In genomic region chr19:1865172-1866010, GRCh38 we compare ENCODE assay signal across 8 cellular contexts. TPM values are rescaled to one million over a fixed set of nuclear protein-coding genes. Genes with fewer than 3 reads are reported as not detected.
DNase-seq lines count a peak whose midpoint lies in the region; ATAC-seq and TF ChIP-seq lines count a peak whose summit lies in the region.

No MANE protein-coding gene starts in this region.

- CTCF ChIA-PET in Caco-2 (lab: Charles Lee) = interaction anchor here (0.9 to 1.3 kb wide), 8 partner anchors 10 to 63 kb away, joined by 3 to 8 read pairs (median 4); partner anchors contain the start of gene ABHD17A
- CTCF ChIA-PET in PC-3 (lab: Charles Lee) = interaction anchor here (1.1 kb wide), 1 partner anchor 10 kb away, joined by 5 read pairs; no protein-coding TSS in a partner anchor

- H4K8ac ChIP-seq in trophoblast cell (ENCODE audit: low read depth, low read length) = peak overlapping the region; percentile 40

- H3K9me3 Mint-ChIP-seq in Caco-2 (ENCODE audit: unreplicated experiment) = no peaks in the 10 kb centered on the region
- no peaks in the 10 kb centered on the region for H3K9me3 Mint-ChIP-seq in endothelial cell (ENCODE audit: unreplicated experiment)

- DNase-seq in Caco-2 (no peak), PC-3 (no peak), endothelial cell (ENCODE audit: low spot score) (no peak), trophoblast cell (no peak), middle frontal gyrus (ENCODE audit: extremely low spot score, low spot score) (no peak)
- no peak for DNase-seq in stimulated activated CD4-positive, alpha-beta T cell treated with anti-CD3 and anti-CD28 coated beads, Interleukin-12 subunit alpha, Interleukin-12 subunit beta, amount 100 ng/mL, for 4 hours

- H3K27me3 ChIP-seq in Caco-2 (replicated peaks; ENCODE audit: control insufficient read depth, insufficient read depth, low read length) (no peaks in the 10 kb centered on the region), PC-3 (ENCODE audit: low read length) (no peaks in the 10 kb centered on the region), trophoblast cell (ENCODE audit: insufficient read depth, low read length) (peaks cover 10% of the 10 kb centered on the region)

- H3K27ac Mint-ChIP-seq in Caco-2 (ENCODE audit: unreplicated experiment) (no peak overlapping the region), endothelial cell (ENCODE audit: unreplicated experiment) (no peak overlapping the region)

- H3K79me1 ChIP-seq in trophoblast cell (ENCODE audit: low read length) = peaks cover 12% of the 10 kb centered on the region

- no CpG with 5 or more reads among the region's 17 CpGs for WGBS in trophoblast cell (ENCODE audit: extremely low coverage, insufficient coverage, insufficient read length)

- H3K36me3 Mint-ChIP-seq in Caco-2 (ENCODE audit: insufficient read depth, unreplicated experiment) (peaks cover 20% of the 10 kb centered on the region), endothelial cell (ENCODE audit: low read depth, unreplicated experiment) (peaks cover 4% of the 10 kb centered on the region)

- ATAC-seq in PC-3 (no peak), HG03159 (IDR thresholded peaks at IDR 0.05; ENCODE audit: unreplicated experiment) (no peak), GM21447 (IDR thresholded peaks at IDR 0.05; ENCODE audit: unreplicated experiment) (no peak)

- H4K20me1 ChIP-seq in PC-3 (ENCODE audit: low read length) = peaks cover 21% of the 10 kb centered on the region

- H3K9me2 ChIP-seq in PC-3 (replicated peaks; ENCODE audit: low read length) = no peaks in the 10 kb centered on the region

- H3K4me1 Mint-ChIP-seq in Caco-2 (ENCODE audit: low read depth, unreplicated experiment) = peaks cover 5% of the 10 kb centered on the region
- peaks cover 11% of the 10 kb centered on the region for H3K4me1 Mint-ChIP-seq in endothelial cell (ENCODE audit: unreplicated experiment)

- peak overlapping the region; percentile 72 for H4K91ac ChIP-seq in trophoblast cell (ENCODE audit: low read depth, low read length)

- H3K4me3 ChIP-seq in Caco-2 (ENCODE audit: low read depth, low read length) (peak overlapping the region; percentile 64), PC-3 (ENCODE audit: low read length) (peak overlapping the region; percentile 75; the same call in 1 of the 2 replicates), trophoblast cell (ENCODE audit: low read depth, low read length) (no peak overlapping the region)

- H3K4me2 ChIP-seq in PC-3 (ENCODE audit: low read length) (peak overlapping the region; percentile 95), trophoblast cell (ENCODE audit: low read length) (peak overlapping the region; percentile 74)

- no peak overlapping the region for H2BK120ac ChIP-seq in trophoblast cell (ENCODE audit: insufficient read depth, low read length, poor library complexity)

- intact Hi-C loops in Caco-2 (cut with micrococcal nuclease; ENCODE audit: unreplicated experiment) = no loop called here
- intact Hi-C loops in PC-3 (cut with micrococcal nuclease) = no loop called here

- peak overlapping the region; percentile 63 for H3K14ac ChIP-seq in trophoblast cell (ENCODE audit: low read length)

- peaks cover 23% of the 10 kb centered on the region for H3K79me2 ChIP-seq in PC-3 (ENCODE audit: low read length)
- peaks cover 6% of the 10 kb centered on the region for H3K79me2 ChIP-seq in trophoblast cell (ENCODE audit: control insufficient read depth, insufficient read depth, low read length, poor library complexity)

- H3K27ac ChIP-seq in PC-3 (ENCODE audit: low read length) (no peak overlapping the region), trophoblast cell (ENCODE audit: low read depth, low read length) (no peak overlapping the region)

- H3K9me3 ChIP-seq in Caco-2 (no peaks in the 10 kb centered on the region), PC-3 (ENCODE audit: low read length) (no peaks in the 10 kb centered on the region), trophoblast cell (ENCODE audit: insufficient read depth, low read depth, low read length) (peaks cover 2% of the 10 kb centered on the region)

- H3F3A ChIP-seq in PC-3 (ENCODE audit: low read length, unreplicated experiment) = no peaks in the 10 kb centered on the region

- H3K4me3 Mint-ChIP-seq in Caco-2 (ENCODE audit: unreplicated experiment) = peak overlapping the region; percentile 67
- peak overlapping the region; percentile 62 for H3K4me3 Mint-ChIP-seq in endothelial cell (ENCODE audit: unreplicated experiment)

- H3K9ac ChIP-seq in PC-3 (ENCODE audit: low read length) = peak overlapping the region; percentile 97
- H3K9ac ChIP-seq in trophoblast cell (ENCODE audit: low read length) = no peak overlapping the region

- H2AFZ ChIP-seq in PC-3 (ENCODE audit: low read length) (no peak overlapping the region), trophoblast cell (ENCODE audit: insufficient read depth, low read length, poor library complexity) (peak overlapping the region; percentile 18)

- POLR2A ChIA-PET in Caco-2 (lab: Charles Lee) (interaction anchor here (0.6 to 1.5 kb wide), 5 partner anchors 10 to 26 kb away, joined by 3 to 12 read pairs (median 10); partner anchors contain the start of gene ABHD17A), PC-3 (lab: Charles Lee; ENCODE audit: unreplicated experiment) (interaction anchor here (0.5 kb wide), 1 partner anchor 552 kb away, joined by 6 read pairs; no protein-coding TSS in a partner anchor)

- H3K4ac ChIP-seq in trophoblast cell (ENCODE audit: low read depth, low read length) = peak overlapping the region; percentile 38

- H2BK5ac ChIP-seq in trophoblast cell (ENCODE audit: low read depth, low read length, poor library complexity) = no peak overlapping the region

- H3K36me3 ChIP-seq in Caco-2 (ENCODE audit: control insufficient read depth, insufficient read depth, low read length) (no peaks in the 10 kb centered on the region; the same call in 1 of the 2 replicates), PC-3 (ENCODE audit: low read depth, low read length) (no peaks in the 10 kb centered on the region), trophoblast cell (ENCODE audit: control insufficient read depth in 1 of 2, insufficient read depth in 2 of 2, low read length in 2 of 2) (peaks cover 2 to 3% of the 10 kb centered on the region in 2 experiments)

- TF ChIP-seq CTCF in Caco-2 (IDR thresholded peaks at IDR 0.05; ENCODE audit: insufficient read depth in 1 of 2, low read depth in 1 of 2, low read length in 1 of 2, severe bottlenecking in 1 of 2, unreplicated experiment in 1 of 2) (no peak), PC-3 (conservative IDR thresholded peaks at IDR 0.05; ENCODE audit: low read depth, low read length) (no peak), endothelial cell (IDR thresholded peaks at IDR 0.05; ENCODE audit: unreplicated experiment) (no peak)

- H3K4me1 ChIP-seq in Caco-2 (peaks cover 19% of the 10 kb centered on the region), PC-3 (ENCODE audit: insufficient read depth, low read length) (peaks cover 6% of the 10 kb centered on the region; the same call in 1 of the 2 replicates), trophoblast cell (ENCODE audit: control insufficient read depth in 1 of 2, insufficient read depth in 2 of 2, low read length in 2 of 2) (peaks cover 14 to 19% of the 10 kb centered on the region in 2 experiments)

- H3K18ac ChIP-seq in trophoblast cell (ENCODE audit: low read length) = peak overlapping the region; percentile 71

- H3K27me3 Mint-ChIP-seq in Caco-2 (ENCODE audit: insufficient read depth, unreplicated experiment) (no peaks in the 10 kb centered on the region), endothelial cell (ENCODE audit: unreplicated experiment) (peaks cover 19% of the 10 kb centered on the region)

- no peak overlapping the region for H3K23ac ChIP-seq in trophoblast cell (ENCODE audit: low read length)

- BruUV-seq in Caco-2 (replicated peaks; lab: Mats Ljungman, UMichigan) = no TSS peak
- BruUV-seq in PC-3 (replicated peaks; lab: Mats Ljungman, UMichigan) = no TSS peak

- peak overlapping the region; percentile 57 for H2AK5ac ChIP-seq in trophoblast cell (ENCODE audit: low read length)

- H2BK12ac ChIP-seq in trophoblast cell (ENCODE audit: low read length) = no peak overlapping the region

- H4K12ac ChIP-seq in trophoblast cell (ENCODE audit: low read depth, low read length) = no peak overlapping the region

RNA-seq across cellular contexts. Expression of gene KLF16, which starts 2.0 kb away (rescaled TPM):
- 26.5 and 26.8 TPM in 2 replicates for total RNA-seq in Caco-2 (2022)
- 15.1 and 20.9 TPM in 2 replicates for total RNA-seq in PC-3 (2014; rRNA removed)
- total RNA-seq in endothelial cell (ENCODE audit: unreplicated experiment) = 19.9 TPM
- polyA plus RNA-seq in trophoblast cell (2013) = 18.5 and 21.1 TPM in 2 replicates

RNA-seq across cellular contexts. Expression of gene REXO1, which starts 17.1 kb away (rescaled TPM):
- total RNA-seq in Caco-2 (2022) = 43.0 and 46.6 TPM in 2 replicates
- 21.4 and 24.3 TPM in 2 replicates for total RNA-seq in PC-3 (2014; rRNA removed)
- total RNA-seq in endothelial cell (ENCODE audit: unreplicated experiment) = 48.1 TPM
- 24.5 and 26.8 TPM in 2 replicates for polyA plus RNA-seq in trophoblast cell (2013)

RNA-seq across cellular contexts. Expression of gene ABHD17A, which starts 19.9 kb away (rescaled TPM):
- total RNA-seq in Caco-2 (2022) (47.7 and 51.8 TPM in 2 replicates), PC-3 (2014; rRNA removed) (101 and 102 TPM in 2 replicates), endothelial cell (ENCODE audit: unreplicated experiment) (283 TPM)
- polyA plus RNA-seq in trophoblast cell (2013) = 55.3 and 58.0 TPM in 2 replicates

RNA-seq across cellular contexts. Expression of gene ADAT3, which starts 39.8 kb away (rescaled TPM):
- total RNA-seq in Caco-2 (2022) = 12.6 and 14.0 TPM in 2 replicates
- 8.4 and 10.3 TPM in 2 replicates for total RNA-seq in PC-3 (2014; rRNA removed)
- 10.5 TPM for total RNA-seq in endothelial cell (ENCODE audit: unreplicated experiment)
- 10.9 and 12.1 TPM in 2 replicates for polyA plus RNA-seq in trophoblast cell (2013)

RNA-seq across cellular contexts. Expression of gene SCAMP4, which starts 39.8 kb away (rescaled TPM):
- total RNA-seq in Caco-2 (2022) = 78.3 and 84.1 TPM in 2 replicates
- 61.5 and 73.7 TPM in 2 replicates for total RNA-seq in PC-3 (2014; rRNA removed)
- total RNA-seq in endothelial cell (ENCODE audit: unreplicated experiment) = 71.8 TPM
- polyA plus RNA-seq in trophoblast cell (2013) = 70.2 and 70.3 TPM in 2 replicates
